Comparison of ENCODE assay signal across 8 cellular contexts in the genomic region with DNA sequence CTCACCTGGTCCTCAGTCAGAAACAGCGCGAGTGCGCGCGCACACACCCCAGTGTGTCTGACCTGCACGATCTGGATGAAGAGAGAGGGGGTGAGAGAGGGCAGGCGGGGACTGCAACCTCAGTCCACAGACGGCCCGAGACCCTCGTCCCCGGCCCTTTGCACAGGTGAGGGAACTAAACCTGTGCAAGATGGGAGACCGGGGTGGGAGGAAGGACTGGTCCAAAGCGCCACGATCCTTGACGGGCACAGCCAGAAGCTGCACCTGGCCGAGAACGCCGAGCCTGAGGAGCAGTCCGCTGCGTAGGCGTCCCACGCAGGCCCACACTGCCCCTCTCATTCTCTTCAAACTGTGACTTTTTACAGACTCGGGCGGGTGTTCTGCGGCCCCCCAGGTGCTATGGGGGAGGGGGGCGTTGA. TPM values are rescaled to one million over a fixed set of nuclear protein-coding genes. Genes with fewer than 3 reads are reported as not detected.
DNase-seq lines count a peak whose midpoint lies in the region; ATAC-seq, FAIRE-seq and TF ChIP-seq lines count a peak whose summit lies in the region.

No MANE protein-coding gene starts in this region.

- H4K20me1 ChIP-seq in astrocyte (ENCODE audit: insufficient read depth, low read length), result no peaks in the 10 kb centered on the region

- DNase-seq in activated T-cell treated with anti-CD3 and anti-CD28 coated beads, Interleukin-2, amount 50 U/mL, for 72 hours, result no peak
- no peak for DNase-seq in activated T-cell treated with anti-CD3 and anti-CD28 coated beads, Interleukin-2, amount 50 U/mL, for 1 hour
- no peak for DNase-seq in astrocyte (ENCODE audit: low read depth)
- DNase-seq in type B pancreatic cell (ENCODE audit: extremely low spot score, unreplicated experiment), result no peak
- no peak for DNase-seq in activated effector memory CD4-positive, alpha-beta T cell treated with Interleukin-2 at 50 U/mL for 16 hours

- H3K4me2 ChIP-seq in astrocyte (ENCODE audit: low read length), result peak overlapping the region; percentile 95

- H2AFZ ChIP-seq in astrocyte (ENCODE audit: low read depth, low read length), result peak overlapping the region; percentile 85

- ATAC-seq in activated T-cell treated with anti-CD3 and anti-CD28 coated beads, Interleukin-2, amount 50 U/mL, for 72 hours (replicated peaks in 1 of 2), result no peak
- ATAC-seq in HG03432 (IDR thresholded peaks at IDR 0.05; ENCODE audit: unreplicated experiment) (no peak), GM18505 (IDR thresholded peaks at IDR 0.05; ENCODE audit: unreplicated experiment) (no peak)

- peaks cover 6% of the 10 kb centered on the region for H3K79me2 ChIP-seq in astrocyte (ENCODE audit: insufficient read depth, low read length)

- peak overlapping the region; percentile 88 to 97 for H3K4me3 Mint-ChIP-seq in activated T-cell treated with anti-CD3 and anti-CD28 coated beads, Interleukin-2, amount 50 U/mL, for 72 hours
- H3K4me3 Mint-ChIP-seq in astrocyte (ENCODE audit: unreplicated experiment) (peak overlapping the region; percentile 85), type B pancreatic cell (peak overlapping the region; percentile 92)

- TF ChIP-seq POLR2A in GM18505 (IDR thresholded peaks at IDR 0.05; ENCODE audit: borderline replicate concordance, extremely low read depth, insufficient read depth, insufficient read length), result no peak

- H3K4me3 ChIP-seq in astrocyte (ENCODE audit: insufficient read depth, low read depth, low read length), result peak overlapping the region; percentile 70
- peak overlapping the region; percentile 62 to 74 (median 64) for H3K4me3 ChIP-seq in liver (ENCODE audit: low read depth in 1 of 3, low read length in 3 of 3)

- peak overlapping the region; percentile 91 for H3K9ac ChIP-seq in astrocyte (ENCODE audit: low read length)
- peak overlapping the region in 1 of 2 donors; percentile 20 for H3K9ac ChIP-seq in liver (ENCODE audit: low read depth in 1 of 2, low read length in 2 of 2)

- peaks cover 16% of the 10 kb centered on the region for H3K4me1 ChIP-seq in astrocyte (ENCODE audit: insufficient read depth, low read length)
- peaks cover 3 to 34% (median 23%) of the 10 kb centered on the region in 4 donors for H3K4me1 ChIP-seq in liver (ENCODE audit: control insufficient read depth in 4 of 4, insufficient read depth in 4 of 4, low read length in 3 of 4)

- TF ChIP-seq CTCF in astrocyte (IDR thresholded peaks at IDR 0.05; ENCODE audit: insufficient read depth, low read depth, low read length), result no peak
- no peak for TF ChIP-seq CTCF in liver (IDR thresholded peaks at IDR 0.05; ENCODE audit: low read depth, low read length, missing input control)
- no peak for TF ChIP-seq CTCF in type B pancreatic cell (conservative IDR thresholded peaks at IDR 0.05)

- H3K27ac ChIP-seq in astrocyte (ENCODE audit: low read depth, low read length) (peak overlapping the region; percentile 55), liver (ENCODE audit: low read depth in 1 of 2, low read length in 2 of 2) (no peak overlapping the region)

- H3K36me3 Mint-ChIP-seq in activated T-cell treated with anti-CD3 and anti-CD28 coated beads, Interleukin-2, amount 50 U/mL, for 72 hours (ENCODE audit: insufficient read depth in 2 of 2), result peaks cover 0 to 2% of the 10 kb centered on the region in 2 donors
- H3K36me3 Mint-ChIP-seq in astrocyte (ENCODE audit: low read depth, unreplicated experiment) (peaks cover 2% of the 10 kb centered on the region), type B pancreatic cell (no peaks in the 10 kb centered on the region)

- WGBS in liver, result 29% methylated on average over 26 of the region's 26 CpGs

- no peak overlapping the region for H3K27ac Mint-ChIP-seq in activated T-cell treated with anti-CD3 and anti-CD28 coated beads, Interleukin-2, amount 50 U/mL, for 72 hours
- H3K27ac Mint-ChIP-seq in astrocyte (ENCODE audit: unreplicated experiment), result no peak overlapping the region
- peak overlapping the region; percentile 83 for H3K27ac Mint-ChIP-seq in type B pancreatic cell

- no peak for FAIRE-seq in astrocyte (lab: Jason Lieb, UNC)

- no peaks in the 10 kb centered on the region for H3K27me3 Mint-ChIP-seq in activated T-cell treated with anti-CD3 and anti-CD28 coated beads, Interleukin-2, amount 50 U/mL, for 72 hours (ENCODE audit: low read depth)
- H3K27me3 Mint-ChIP-seq in astrocyte (ENCODE audit: low read depth, unreplicated experiment) (no peaks in the 10 kb centered on the region), type B pancreatic cell (no peaks in the 10 kb centered on the region)

- no peaks in the 10 kb centered on the region for H3K9me3 Mint-ChIP-seq in activated T-cell treated with anti-CD3 and anti-CD28 coated beads, Interleukin-2, amount 50 U/mL, for 72 hours
- H3K9me3 Mint-ChIP-seq in astrocyte (ENCODE audit: unreplicated experiment) (no peaks in the 10 kb centered on the region), type B pancreatic cell (no peaks in the 10 kb centered on the region)

- H3K36me3 ChIP-seq in astrocyte (ENCODE audit: insufficient read depth, low read length), result no peaks in the 10 kb centered on the region
- H3K36me3 ChIP-seq in liver (ENCODE audit: control insufficient read depth in 4 of 4, insufficient read depth in 3 of 4, low read depth in 1 of 4, low read length in 3 of 4), result no peaks in the 10 kb centered on the region

- H3K4me1 Mint-ChIP-seq in activated T-cell treated with anti-CD3 and anti-CD28 coated beads, Interleukin-2, amount 50 U/mL, for 72 hours (ENCODE audit: low read depth), result peaks cover 45% of the 10 kb centered on the region
- peaks cover 10% of the 10 kb centered on the region for H3K4me1 Mint-ChIP-seq in astrocyte (ENCODE audit: low read depth, unreplicated experiment)
- H3K4me1 Mint-ChIP-seq in type B pancreatic cell (ENCODE audit: unreplicated experiment), result peaks cover 26% of the 10 kb centered on the region

- no peak for TF ChIP-seq RAD21 in liver (IDR thresholded peaks at IDR 0.05)

- no peaks in the 10 kb centered on the region for H3K27me3 ChIP-seq in astrocyte (ENCODE audit: insufficient read depth, low read length)
- H3K27me3 ChIP-seq in liver (ENCODE audit: control insufficient read depth in 4 of 4, insufficient read depth in 4 of 4, low read length in 3 of 4), result no peaks in the 10 kb centered on the region

- H3K9me3 ChIP-seq in astrocyte (ENCODE audit: insufficient read depth, low read depth, low read length) (no peaks in the 10 kb centered on the region), liver (ENCODE audit: control insufficient read depth in 4 of 4, low read length in 3 of 4) (no peaks in the 10 kb centered on the region)

TF ChIP-seq in liver, 16 proteins besides CTCF, POLR2A, EP300 and RAD21:
- no peak for TF ChIP-seq JUND (IDR thresholded peaks at IDR 0.05)
- TF ChIP-seq GABPA (IDR thresholded peaks at IDR 0.05 in 1 of 2, conservative IDR thresholded peaks at IDR 0.05 in 1 of 2), result no peak
- no peak for TF ChIP-seq RXRA (IDR thresholded peaks at IDR 0.05)
- TF ChIP-seq NR2F2 (IDR thresholded peaks at IDR 0.05), result no peak
- TF ChIP-seq, protein P1, sequence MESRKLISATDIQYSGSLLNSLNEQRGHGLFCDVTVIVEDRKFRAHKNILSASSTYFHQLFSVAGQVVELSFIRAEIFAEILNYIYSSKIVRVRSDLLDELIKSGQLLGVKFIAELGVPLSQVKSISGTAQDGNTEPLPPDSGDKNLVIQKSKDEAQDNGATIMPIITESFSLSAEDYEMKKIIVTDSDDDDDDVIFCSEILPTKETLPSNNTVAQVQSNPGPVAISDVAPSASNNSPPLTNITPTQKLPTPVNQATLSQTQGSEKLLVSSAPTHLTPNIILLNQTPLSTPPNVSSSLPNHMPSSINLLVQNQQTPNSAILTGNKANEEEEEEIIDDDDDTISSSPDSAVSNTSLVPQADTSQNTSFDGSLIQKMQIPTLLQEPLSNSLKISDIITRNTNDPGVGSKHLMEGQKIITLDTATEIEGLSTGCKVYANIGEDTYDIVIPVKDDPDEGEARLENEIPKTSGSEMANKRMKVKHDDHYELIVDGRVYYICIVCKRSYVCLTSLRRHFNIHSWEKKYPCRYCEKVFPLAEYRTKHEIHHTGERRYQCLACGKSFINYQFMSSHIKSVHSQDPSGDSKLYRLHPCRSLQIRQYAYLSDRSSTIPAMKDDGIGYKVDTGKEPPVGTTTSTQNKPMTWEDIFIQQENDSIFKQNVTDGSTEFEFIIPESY (IDR thresholded peaks at IDR 0.05), result no peak
- TF ChIP-seq SP1 (IDR thresholded peaks at IDR 0.05), result no peak
- no peak for TF ChIP-seq TAF1 (conservative IDR thresholded peaks at IDR 0.05)
- TF ChIP-seq ATF3 (IDR thresholded peaks at IDR 0.05), result no peak

RNA-seq across cellular contexts. Expression of gene IQCC, which starts 0.5 kb away (rescaled TPM):
- 1 to 10 TPM; 3.7 to 4.6 TPM for total RNA-seq in activated T-cell treated with anti-CD3 and anti-CD28 coated beads, Interleukin-2, amount 50 U/mL, for 72 hours
- total RNA-seq in astrocyte, result 0.87 and 1.0 TPM in 2 replicates
- 1 to 10 TPM in 1 of 2 donors, under 1 TPM in 1; 0.42 to 2.3 TPM for total RNA-seq in liver
- under 1 TPM; 0.48 to 0.74 TPM for polyA plus RNA-seq in liver
- 4.3 and 4.7 TPM in 2 replicates for total RNA-seq in type B pancreatic cell (ENCODE audit: low replicate concordance)

RNA-seq across cellular contexts. Expression of gene DCDC2B, which starts 3.9 kb away (rescaled TPM):
- total RNA-seq in activated T-cell treated with anti-CD3 and anti-CD28 coated beads, Interleukin-2, amount 50 U/mL, for 72 hours, result under 1 TPM in 1 of 2 donors, not detected in 1; 0.21 TPM
- total RNA-seq in astrocyte (not detected in 2 replicates), liver (not detected), type B pancreatic cell (ENCODE audit: low replicate concordance) (not detected in 2 replicates)
- under 1 TPM in 1 of 2 donors, not detected in 1; 0.08 TPM for polyA plus RNA-seq in liver

RNA-seq across cellular contexts. Expression of gene CCDC28B, which starts 4.6 kb away (rescaled TPM):
- total RNA-seq in activated T-cell treated with anti-CD3 and anti-CD28 coated beads, Interleukin-2, amount 50 U/mL, for 72 hours, result 10 to 100 TPM; 20.0 to 24.6 TPM
- total RNA-seq in astrocyte, result 16.0 and 19.2 TPM in 2 replicates
- total RNA-seq in liver, result 10 to 100 TPM in 1 of 2 donors, under 1 TPM in 1; 0.75 to 20.6 TPM
- polyA plus RNA-seq in liver, result 1 to 10 TPM in 1 of 2 donors, under 1 TPM in 1; 0.91 to 1.2 TPM
- total RNA-seq in type B pancreatic cell (ENCODE audit: low replicate concordance), result 15.8 and 19.6 TPM in 2 replicates

RNA-seq across cellular contexts. Expression of gene TMEM234, which starts 17.2 kb away (rescaled TPM):
- 10 to 100 TPM in 1 of 2 donors, 1 to 10 TPM in 1; 9.8 to 10.5 TPM for total RNA-seq in activated T-cell treated with anti-CD3 and anti-CD28 coated beads, Interleukin-2, amount 50 U/mL, for 72 hours
- 16.7 and 17.3 TPM in 2 replicates for total RNA-seq in astrocyte
- 1 to 10 TPM; 5.9 to 6.8 TPM for total RNA-seq in liver
- 1 to 10 TPM; 5.4 to 6.3 TPM for polyA plus RNA-seq in liver
- total RNA-seq in type B pancreatic cell (ENCODE audit: low replicate concordance), result 33.9 and 35.4 TPM in 2 replicates

RNA-seq across cellular contexts. Expression of gene EIF3I, which starts 17.3 kb away (rescaled TPM):
- 100 to 1,000 TPM; 241 to 276 TPM for total RNA-seq in activated T-cell treated with anti-CD3 and anti-CD28 coated beads, Interleukin-2, amount 50 U/mL, for 72 hours
- total RNA-seq in astrocyte (173 and 184 TPM in 2 replicates), liver (100 to 1,000 TPM in 1 of 2 donors, 10 to 100 TPM in 1; 93.0 to 114 TPM), type B pancreatic cell (ENCODE audit: low replicate concordance) (162 and 179 TPM in 2 replicates)
- 100 to 1,000 TPM in 1 of 2 donors, 10 to 100 TPM in 1; 75.0 to 106 TPM for polyA plus RNA-seq in liver
